In genomic region chr2:12043131-12043530, GRCh38 we compare ENCODE assay signal across 27 cellular contexts.
DNase-seq lines count a peak whose midpoint lies in the region; ATAC-seq, FAIRE-seq and TF ChIP-seq lines count a peak whose summit lies in the region.
"Had no signal": no experiment of that assay in that cellular context is flagged by ENCODE, and none has a peak within 500 bp of the region (broad histone marks: within the 10 kb centered on the region; RNA-seq: fewer than 3 reads in every experiment).

No MANE protein-coding gene starts in this region.

- no peaks in the 10 kb centered on the region for H3K4me1 ChIP-seq in HepG2 (ENCODE audit: insufficient read depth, low read length)
- H3K4me1 ChIP-seq in right lobe of liver, result no peaks in the 10 kb centered on the region

- WGBS in HepG2 (ENCODE audit: low lambda C conversion rate), result 20% methylated on average over 2 of the region's 2 CpGs
- WGBS in right lobe of liver (ENCODE audit: insufficient coverage, low coverage, low lambda C conversion rate, missing lambda C conversion rate), result 55% methylated on average over 2 of the region's 2 CpGs

- no peaks in the 10 kb centered on the region for H3K79me2 ChIP-seq in HepG2 (ENCODE audit: insufficient read depth, low read length)

- POLR2A ChIA-PET in HepG2 (lab: Yijun Ruan, JAX), result no interaction called here

- intact Hi-C loops in HepG2 (cut with micrococcal nuclease; ENCODE audit: unreplicated experiment) (no loop called here), right lobe of liver (cut with DNase I) (no loop called here)

- in situ Hi-C loops in HepG2 (cut with HindIII; ENCODE audit: extremely low pct_ligation_motif_present, low pct_unique_long_range_greater_than_20kb), result no loop called here

- no peak for FAIRE-seq in HepG2 (lab: Jason Lieb, UNC)
- FAIRE-seq: astrocyte had no signal

- no peaks in the 10 kb centered on the region for H3K36me3 ChIP-seq in HepG2 (replicated peaks in 1 of 2; ENCODE audit: control insufficient read depth in 1 of 2, insufficient read depth in 2 of 2, low read length in 2 of 2)
- no peaks in the 10 kb centered on the region for H3K36me3 ChIP-seq in right lobe of liver
- H3K36me3 ChIP-seq: cardiac muscle cell, left lung, tibial artery had no signal

- H2AFZ ChIP-seq in HepG2 (ENCODE audit: low read length), result no peak overlapping the region

- no peak overlapping the region for H3K4me2 ChIP-seq in HepG2 (ENCODE audit: low read depth, low read length)

- no TSS peak for BruUV-seq in HepG2 (replicated peaks; lab: Mats Ljungman, UMichigan)

- H3K27me3 ChIP-seq in HepG2 (ENCODE audit: control insufficient read depth in 1 of 2, insufficient read depth in 2 of 2, low read length in 2 of 2), result peaks cover 2 to 6% of the 10 kb centered on the region in 2 experiments; a peak in 2 of 5 replicates
- no peaks in the 10 kb centered on the region for H3K27me3 ChIP-seq in right lobe of liver
- H3K27me3 ChIP-seq: cardiac muscle cell, left lung had no signal

- no peak for TF ChIP-seq EP300 in HepG2 (IDR thresholded peaks at IDR 0.05; ENCODE audit: low read depth in 2 of 2, low read length in 2 of 2)
- TF ChIP-seq EP300 in HepG2 (CRISPR knock-in tag; IDR thresholded peaks at IDR 0.05; ENCODE audit: borderline replicate concordance), result no peak

- no peak for TF ChIP-seq CTCF in HepG2 (CRISPR knock-in tag; IDR thresholded peaks at IDR 0.05)
- no peak for TF ChIP-seq CTCF in right lobe of liver (IDR thresholded peaks at IDR 0.05)
- TF ChIP-seq CTCF in NB4 (IDR thresholded peaks at IDR 0.05; ENCODE audit: low read depth, low read length), result no peak
- TF ChIP-seq CTCF in fibroblast of villous mesenchyme (IDR thresholded peaks at IDR 0.05; ENCODE audit: insufficient read depth, low read depth, low read length), result no peak

- no peaks in the 10 kb centered on the region for H3K9me3 ChIP-seq in HepG2 (ENCODE audit: low read length)
- H3K9me3 ChIP-seq in right lobe of liver, result no peaks in the 10 kb centered on the region
- H3K9me3 ChIP-seq: left lung, tibial artery had no signal

- no peak for DNase-seq in HepG2 (ENCODE audit: low spot score)
- no peak for DNase-seq in right lobe of liver
- peak; percentile 38 for DNase-seq in NB4 (ENCODE audit: low read depth)
- peak; percentile 27 for DNase-seq in fibroblast of villous mesenchyme (ENCODE audit: low read depth)
- DNase-seq in SHP77 treated with DMSO at 0.1 percent for 48 hours (lab: John Stamatoyannopoulos, UW), result no peak
- no peak for DNase-seq in effector CD4-positive, alpha-beta T cell
- no peak for DNase-seq in middle frontal gyrus (ENCODE audit: extremely low spot score, low spot score)
- DNase-seq: activated naive CD8-positive, alpha-beta T cell treated with anti-CD3 and anti-CD28 coated beads, Interleukin-2, amount 10 ng/mL, durations not matched to agents 7 days and 5 days; C1 segment of cervical spinal cord; COR-L47; DMS79; effector memory CD4-positive, alpha-beta T cell; GDM1; islet precursor cell; left lung; NCI-H1048; NCI-H1694; NCI-H748 treated with DMSO at 0.1 percent for 48 hours; nucleus accumbens; OCI-M1; stimulated activated CD4-positive, alpha-beta T cell treated with anti-CD3 and anti-CD28 coated beads, Interleukin-12 subunit alpha, Interleukin-12 subunit beta, amount 100 ng/mL, for 4 hours; stimulated activated CD4-positive, alpha-beta T cell treated with anti-CD3 and anti-CD28 coated beads, Interleukin-2, amount 100 ng/mL, for 48 hours; tibial artery had no signal

- no peak for TF ChIP-seq POLR2A in HepG2 (IDR thresholded peaks at IDR 0.05; ENCODE audit: insufficient read depth in 1 of 2, low read depth in 2 of 2, low read length in 2 of 2)
- no peak for TF ChIP-seq POLR2A in right lobe of liver (IDR thresholded peaks at IDR 0.05)
- no peak for TF ChIP-seq POLR2A in NB4 (IDR thresholded peaks at IDR 0.05; ENCODE audit: extremely low read depth, insufficient read length)

- CTCF ChIA-PET in HepG2 (lab: Yijun Ruan, JAX; ENCODE audit: low intra/inter-chr PET ratio, low total read pairs), result no interaction called here

- no peaks in the 10 kb centered on the region for H4K20me1 ChIP-seq in HepG2 (ENCODE audit: insufficient read depth, low read length)

- no peak for TF ChIP-seq RAD21 in HepG2 (CRISPR knock-in tag; IDR thresholded peaks at IDR 0.05)

- H3K27ac ChIP-seq in HepG2 (ENCODE audit: extremely low read length, insufficient read depth, low read length) (no peak overlapping the region), right lobe of liver (no peak overlapping the region)
- H3K27ac ChIP-seq: cardiac muscle cell, coronary artery, left lung, tibial artery had no signal

- H3K4me3 ChIP-seq in HepG2 (replicated peaks in 1 of 3; ENCODE audit: insufficient read depth in 1 of 3, low read depth in 2 of 3, low read length in 3 of 3), result no peak overlapping the region
- H3K4me3 ChIP-seq in right lobe of liver, result no peak overlapping the region
- no peak overlapping the region for H3K4me3 ChIP-seq in NB4 (ENCODE audit: low read depth, low read length)
- H3K4me3 ChIP-seq in fibroblast of villous mesenchyme (ENCODE audit: low read depth, low read length), result no peak overlapping the region
- H3K4me3 ChIP-seq: cardiac muscle cell, coronary artery, left lung, tibial artery had no signal

- no peak overlapping the region for H3K9ac ChIP-seq in HepG2 (ENCODE audit: insufficient read depth, low read depth, low read length)

- no peak for ATAC-seq in HepG2
- ATAC-seq in right lobe of liver, result no peak
- ATAC-seq: left lung, sciatic nerve had no signal

TF ChIP-seq in HepG2, 621 proteins besides CTCF, POLR2A, EP300 and RAD21:
- TF ChIP-seq ZNF513 (CRISPR knock-in tag; conservative IDR thresholded peaks at IDR 0.05), result no peak
- TF ChIP-seq MYNN (CRISPR knock-in tag; IDR thresholded peaks at IDR 0.05; ENCODE audit: low read depth), result no peak
- TF ChIP-seq CEBPG (CRISPR knock-in tag; IDR thresholded peaks at IDR 0.05), result 0 out of 2 replicates have a peak, but pooled peaks have one; percentile 19
- TF ChIP-seq ARNT2 (CRISPR knock-in tag; IDR thresholded peaks at IDR 0.05; ENCODE audit: low read depth), result no peak

Comparison
In these comparisons a context has a peak if more than half of its experiments do, and no peak if none do; other contexts are left out.
1. DNase-seq: peak in NB4 (single experiment) and fibroblast of villous mesenchyme (single experiment); none in HepG2 (single experiment), right lobe of liver (0 of 3), SHP77 treated with DMSO at 0.1 percent for 48 hours (single experiment), effector CD4-positive, alpha-beta T cell (single experiment) and middle frontal gyrus (single experiment).